Comparison of ENCODE assay signal across 8 cellular contexts in the genomic region with DNA sequence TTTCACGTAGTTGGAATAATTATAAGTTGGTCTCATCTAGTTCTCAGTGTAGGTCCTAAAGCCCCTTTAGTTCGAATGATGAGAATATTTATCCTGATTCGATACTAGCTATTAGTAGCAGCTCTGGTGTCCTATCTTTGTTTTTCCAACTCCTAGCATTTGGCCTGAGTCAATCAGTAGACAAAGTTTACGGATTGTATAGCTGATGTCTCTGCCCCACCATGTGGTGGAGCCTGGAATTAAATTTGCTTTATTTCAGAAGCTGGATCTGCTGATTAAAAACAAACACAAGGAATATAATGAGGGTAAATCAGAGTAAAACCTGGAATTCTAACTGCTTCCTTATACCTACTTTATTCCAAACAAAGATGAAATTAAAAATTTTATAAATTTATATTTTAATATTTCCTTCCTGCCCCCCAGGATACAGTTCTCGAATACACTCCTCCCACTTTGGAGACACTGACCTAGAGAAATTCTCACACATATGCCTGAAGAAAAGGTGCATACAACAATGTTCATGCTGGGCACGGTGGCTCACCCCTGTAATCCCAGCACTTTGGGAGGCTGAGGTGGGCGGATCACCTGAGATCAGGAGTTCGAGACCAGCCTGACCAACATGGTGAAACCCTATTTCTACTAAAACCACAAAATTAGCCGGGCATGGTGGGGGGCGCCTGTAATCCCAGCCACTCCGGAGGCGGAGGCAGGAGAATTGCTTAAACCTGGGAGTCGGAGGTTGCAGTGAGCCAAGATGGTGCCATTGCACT. TPM values are rescaled to one million over a fixed set of nuclear protein-coding genes. Genes with fewer than 3 reads are reported as not detected.
DNase-seq lines count a peak whose midpoint lies in the region; TF ChIP-seq lines count a peak whose summit lies in the region.

No MANE protein-coding gene starts in this region.

- peaks cover 2% of the 10 kb centered on the region for H3K27me3 Mint-ChIP-seq in activated T-helper 1 cell treated with anti-CD3 and anti-CD28 coated beads, Interleukin-12 subunit alpha, Interleukin-12 subunit beta, Interleukin-2, Interleukin-4 antibody, amounts not matched to agents 30 ng/mL and 10 ng/mL and 1 ng/mL, durations not matched to agents 14 hours and 24 hours and 36 hours (ENCODE audit: insufficient read depth)

- intact Hi-C loops in left ventricle myocardium inferior (cut with micrococcal nuclease), result no loop called here
- intact Hi-C loops in activated T-helper 1 cell treated with anti-CD3 and anti-CD28 coated beads, Interleukin-12 subunit alpha, Interleukin-12 subunit beta, Interleukin-2, Interleukin-4 antibody, amounts not matched to agents 30 ng/mL and 10 ng/mL and 1 ng/mL, durations not matched to agents 14 hours and 24 hours and 36 hours (cut with micrococcal nuclease), result no loop called here

- H3K27ac ChIP-seq in 22Rv1 (no peak overlapping the region), left ventricle myocardium inferior (replicated peaks) (no peak overlapping the region), smooth muscle cell (ENCODE audit: low read depth) (no peak overlapping the region)

- no peak overlapping the region for H3K9ac ChIP-seq in adipocyte (ENCODE audit: low read length)
- H3K9ac ChIP-seq in smooth muscle cell (ENCODE audit: low read depth), result no peak overlapping the region

- H4K20me1 ChIP-seq in smooth muscle cell (ENCODE audit: low read depth), result no peaks in the 10 kb centered on the region

- H3K9me3 ChIP-seq in adipocyte (ENCODE audit: control insufficient read depth, low read length), result no peaks in the 10 kb centered on the region
- H3K9me3 ChIP-seq in left ventricle myocardium inferior (replicated peaks), result no peaks in the 10 kb centered on the region
- no peaks in the 10 kb centered on the region for H3K9me3 ChIP-seq in smooth muscle cell (replicated peaks; ENCODE audit: low read depth)

- H3K4me1 ChIP-seq in adipocyte (ENCODE audit: control insufficient read depth, insufficient read depth, low read length), result no peaks in the 10 kb centered on the region
- no peaks in the 10 kb centered on the region for H3K4me1 ChIP-seq in left ventricle myocardium inferior
- no peaks in the 10 kb centered on the region for H3K4me1 ChIP-seq in smooth muscle cell (ENCODE audit: low read depth)

- no peaks in the 10 kb centered on the region for H3K36me3 ChIP-seq in adipocyte (ENCODE audit: control insufficient read depth, insufficient read depth, low read length, severe bottlenecking)
- H3K36me3 ChIP-seq in left ventricle myocardium inferior, result no peaks in the 10 kb centered on the region
- H3K36me3 ChIP-seq in smooth muscle cell (ENCODE audit: low read depth), result no peaks in the 10 kb centered on the region

- no peaks in the 10 kb centered on the region for H3K9me3 Mint-ChIP-seq in activated T-helper 1 cell treated with anti-CD3 and anti-CD28 coated beads, Interleukin-12 subunit alpha, Interleukin-12 subunit beta, Interleukin-2, Interleukin-4 antibody, amounts not matched to agents 30 ng/mL and 10 ng/mL and 1 ng/mL, durations not matched to agents 14 hours and 24 hours and 36 hours

- TF ChIP-seq CTCF in 22Rv1 (IDR thresholded peaks at IDR 0.05) (peak; percentile 75), left ventricle myocardium inferior (IDR thresholded peaks at IDR 0.05; ENCODE audit: borderline replicate concordance) (peak; percentile 71), smooth muscle cell (IDR thresholded peaks at IDR 0.05; ENCODE audit: borderline replicate concordance, insufficient read depth, poor library complexity, severe bottlenecking) (peak; percentile 43)

- no peak overlapping the region for H3K27ac Mint-ChIP-seq in activated T-helper 1 cell treated with anti-CD3 and anti-CD28 coated beads, Interleukin-12 subunit alpha, Interleukin-12 subunit beta, Interleukin-2, Interleukin-4 antibody, amounts not matched to agents 30 ng/mL and 10 ng/mL and 1 ng/mL, durations not matched to agents 14 hours and 24 hours and 36 hours

- no peak overlapping the region for H3K4me3 Mint-ChIP-seq in activated T-helper 1 cell treated with anti-CD3 and anti-CD28 coated beads, Interleukin-12 subunit alpha, Interleukin-12 subunit beta, Interleukin-2, Interleukin-4 antibody, amounts not matched to agents 30 ng/mL and 10 ng/mL and 1 ng/mL, durations not matched to agents 14 hours and 24 hours and 36 hours

- no peaks in the 10 kb centered on the region for H3K36me3 Mint-ChIP-seq in activated T-helper 1 cell treated with anti-CD3 and anti-CD28 coated beads, Interleukin-12 subunit alpha, Interleukin-12 subunit beta, Interleukin-2, Interleukin-4 antibody, amounts not matched to agents 30 ng/mL and 10 ng/mL and 1 ng/mL, durations not matched to agents 14 hours and 24 hours and 36 hours (ENCODE audit: low read depth)

- no peaks in the 10 kb centered on the region for H3K4me1 Mint-ChIP-seq in activated T-helper 1 cell treated with anti-CD3 and anti-CD28 coated beads, Interleukin-12 subunit alpha, Interleukin-12 subunit beta, Interleukin-2, Interleukin-4 antibody, amounts not matched to agents 30 ng/mL and 10 ng/mL and 1 ng/mL, durations not matched to agents 14 hours and 24 hours and 36 hours (ENCODE audit: low read depth)

- peak; percentile 42 for DNase-seq in Daoy (ENCODE audit: low read depth)
- DNase-seq in NCI-H1105 (lab: John Stamatoyannopoulos, UW), result peak; percentile 41
- DNase-seq in adipocyte (ENCODE audit: low read depth), result peak; percentile 78
- no peak for DNase-seq in left ventricle myocardium inferior
- no peak for DNase-seq in smooth muscle cell (lab: John Stamatoyannopoulos, UW; ENCODE audit: unreplicated experiment)
- DNase-seq in ecto neural progenitor cell (ENCODE audit: low spot score), result no peak
- no peak for DNase-seq in activated T-helper 1 cell treated with anti-CD3 and anti-CD28 coated beads, Interleukin-12 subunit alpha, Interleukin-12 subunit beta, Interleukin-2, Interleukin-4 antibody, amounts not matched to agents 30 ng/mL and 10 ng/mL and 1 ng/mL, durations not matched to agents 14 hours and 24 hours and 36 hours (ENCODE audit: low spot score)

- no peak overlapping the region for H3K4me3 ChIP-seq in adipocyte (ENCODE audit: low read length)
- H3K4me3 ChIP-seq in left ventricle myocardium inferior, result no peak overlapping the region
- no peak overlapping the region for H3K4me3 ChIP-seq in smooth muscle cell

- WGBS in smooth muscle cell (ENCODE audit: low lambda C conversion rate), result 75% methylated on average over 13 of the region's 13 CpGs

- no peak overlapping the region for H3K4me2 ChIP-seq in smooth muscle cell

- H3F3A ChIP-seq in smooth muscle cell (ENCODE audit: low read depth), result no peaks in the 10 kb centered on the region

- H3K27me3 ChIP-seq in adipocyte (replicated peaks; ENCODE audit: control insufficient read depth, insufficient read depth, low read length), result no peaks in the 10 kb centered on the region
- H3K27me3 ChIP-seq in left ventricle myocardium inferior (ENCODE audit: low read depth), result no peaks in the 10 kb centered on the region
- H3K27me3 ChIP-seq in smooth muscle cell (ENCODE audit: low read depth), result no peaks in the 10 kb centered on the region

- no peaks in the 10 kb centered on the region for H3K79me2 ChIP-seq in smooth muscle cell (ENCODE audit: low read depth)

- H2AFZ ChIP-seq in smooth muscle cell (ENCODE audit: low read depth), result no peak overlapping the region

RNA-seq across cellular contexts. Expression of gene BRMS1L, which starts 7.6 kb away (rescaled TPM):
- 9.9 and 12.7 TPM in 2 replicates for total RNA-seq in Daoy (2014; rRNA removed; shearing (Covaris generic))
- total RNA-seq in left ventricle myocardium inferior, result 14.2 TPM
- total RNA-seq in smooth muscle cell, result 7.3 and 13.4 TPM in 2 replicates
- polyA plus RNA-seq in smooth muscle cell, result 7.9 and 8.8 TPM in 2 replicates
- 6.3 and 9.1 TPM in 2 replicates for total RNA-seq in activated T-helper 1 cell treated with anti-CD3 and anti-CD28 coated beads, Interleukin-12 subunit alpha, Interleukin-12 subunit beta, Interleukin-2, Interleukin-4 antibody, amounts not matched to agents 30 ng/mL and 10 ng/mL and 1 ng/mL, durations not matched to agents 14 hours and 24 hours and 36 hours

RNA-seq across cellular contexts. Expression of gene RALGAPA1, which starts 9.4 kb away (rescaled TPM):
- total RNA-seq in Daoy (2014; rRNA removed; shearing (Covaris generic)), result 12.9 and 13.9 TPM in 2 replicates
- total RNA-seq in left ventricle myocardium inferior, result 31.8 TPM
- total RNA-seq in smooth muscle cell, result 25.4 and 43.5 TPM in 2 replicates
- polyA plus RNA-seq in smooth muscle cell, result 5.4 and 11.3 TPM in 2 replicates
- 40.3 and 48.5 TPM in 2 replicates for total RNA-seq in activated T-helper 1 cell treated with anti-CD3 and anti-CD28 coated beads, Interleukin-12 subunit alpha, Interleukin-12 subunit beta, Interleukin-2, Interleukin-4 antibody, amounts not matched to agents 30 ng/mL and 10 ng/mL and 1 ng/mL, durations not matched to agents 14 hours and 24 hours and 36 hours

Comparison
In these comparisons a context has a peak if more than half of its experiments do, and no peak if none do; other contexts are left out.
1. DNase-seq: peak in Daoy (single experiment), NCI-H1105 (single experiment) and adipocyte (single experiment); none in left ventricle myocardium inferior (single experiment), smooth muscle cell (single experiment), ecto neural progenitor cell (single experiment) and activated T-helper 1 cell treated with anti-CD3 and anti-CD28 coated beads, Interleukin-12 subunit alpha, Interleukin-12 subunit beta, Interleukin-2, Interleukin-4 antibody, amounts not matched to agents 30 ng/mL and 10 ng/mL and 1 ng/mL, durations not matched to agents 14 hours and 24 hours and 36 hours (single experiment).
2. Peak in every context shown above with its lines, with median percentiles within 50 percentile points of each other: CTCF ChIP-seq.